ENCODE assay signal across 8 cellular contexts in genomic region chr20:37346232-37346525, GRCh38. TPM values are rescaled to one million over a fixed set of nuclear protein-coding genes. Genes with fewer than 3 reads are reported as not detected.
DNase-seq lines count a peak whose midpoint lies in the region; ATAC-seq and TF ChIP-seq lines count a peak whose summit lies in the region.

No MANE protein-coding gene starts in this region.

- DNase-seq in GM06990 (ENCODE audit: extremely low read depth, insufficient read length) = no peak
- DNase-seq in Panc1 (ENCODE audit: low read depth, low spot score) = no peak
- DNase-seq in fibroblast of pulmonary artery (ENCODE audit: low read depth) = no peak
- DNase-seq in skeletal muscle cell (ENCODE audit: low read depth) = no peak
- DNase-seq in hypothalamus (lab: John Stamatoyannopoulos, UW) = no peak
- DNase-seq in central memory CD4-positive, alpha-beta T cell = no peak
- DNase-seq in caudate nucleus (lab: John Stamatoyannopoulos, UW) = no peak
- no peak for DNase-seq in CD1c-positive myeloid dendritic cell (ENCODE audit: extremely low spot score)

- H3K4me3 ChIP-seq in GM06990 (replicated peaks; ENCODE audit: low read depth, low read length) (peak overlapping the region; percentile 81), Panc1 (ENCODE audit: low read depth in 2 of 2, low read length in 2 of 2) (peak overlapping the region; percentile 44 to 62), fibroblast of pulmonary artery (replicated peaks; ENCODE audit: low read depth, low read length) (peak overlapping the region; percentile 59), skeletal muscle cell (ENCODE audit: low read depth, low read length) (peak overlapping the region; percentile 57)

- POLR2A ChIA-PET in Panc1 (lab: Charles Lee) = interaction anchor here (0.5 kb wide), 1 partner anchor 152 kb away, joined by 6 read pairs; no protein-coding TSS in a partner anchor

- peak; percentile 57 for ATAC-seq in Panc1

- CTCF ChIA-PET in Panc1 (lab: Charles Lee) = no interaction called here

- in situ Hi-C loops in Panc1 (cut with HindIII; ENCODE audit: low pct_unique_long_range_greater_than_20kb, low sequenced_read_pairs) = no loop called here

- H3K27me3 ChIP-seq in GM06990 (replicated peaks; ENCODE audit: control insufficient read depth, insufficient read depth, low read length) = no peaks in the 10 kb centered on the region
- no peaks in the 10 kb centered on the region for H3K27me3 ChIP-seq in Panc1 (ENCODE audit: control insufficient read depth, insufficient read depth, low read length)

- H3K4me1 ChIP-seq in Panc1 (ENCODE audit: control insufficient read depth, insufficient read depth, low read length) = peaks cover 6% of the 10 kb centered on the region

- TF ChIP-seq CTCF in GM06990 (IDR thresholded peaks at IDR 0.05; ENCODE audit: insufficient read depth, low read length, poor library complexity, severe bottlenecking) (no peak), Panc1 (IDR thresholded peaks at IDR 0.05) (no peak), fibroblast of pulmonary artery (IDR thresholded peaks at IDR 0.05; ENCODE audit: low read length, missing control alignments) (no peak)

- no peak overlapping the region for H3K27ac ChIP-seq in Panc1 (ENCODE audit: low read length)
- no peak overlapping the region for H3K27ac ChIP-seq in caudate nucleus (ENCODE audit: low read depth, low read length)

- intact Hi-C loops in Panc1 (cut with micrococcal nuclease; ENCODE audit: unreplicated experiment) = no loop called here

- H3K36me3 ChIP-seq in GM06990 (ENCODE audit: control insufficient read depth, insufficient read depth, low read length) = peaks cover 14% of the 10 kb centered on the region
- H3K36me3 ChIP-seq in Panc1 (ENCODE audit: control insufficient read depth, insufficient read depth, low read length) = no peaks in the 10 kb centered on the region

- no TSS peak for BruUV-seq in Panc1 (replicated peaks; lab: Mats Ljungman, UMichigan)

- no peaks in the 10 kb centered on the region for H3K9me3 ChIP-seq in Panc1 (ENCODE audit: control insufficient read depth, insufficient read depth, low read depth, low read length)

RNA-seq across cellular contexts. Expression of gene SRC, which starts 0.2 kb away (rescaled TPM):
- 24.9 TPM for total RNA-seq in Panc1 (2021; ENCODE audit: unreplicated experiment)
- 31.3 TPM for polyA plus RNA-seq in Panc1 (2012; ENCODE audit: insufficient read length)

RNA-seq across cellular contexts. Expression of gene MANBAL, which starts 56.7 kb away (rescaled TPM):
- 36.4 TPM for total RNA-seq in Panc1 (2021; ENCODE audit: unreplicated experiment)
- polyA plus RNA-seq in Panc1 (2012; ENCODE audit: insufficient read length) = 46.6 TPM
